ENCODE assay signal across 8 cellular contexts in genomic region chr5:80654054-80654390, GRCh38. TPM values are rescaled to one million over a fixed set of nuclear protein-coding genes. Genes with fewer than 3 reads are reported as not detected.
DNase-seq lines count a peak whose midpoint lies in the region; ATAC-seq, FAIRE-seq and TF ChIP-seq lines count a peak whose summit lies in the region.

No MANE protein-coding gene starts in this region.

- TF ChIP-seq POLR2A in testis (IDR thresholded peaks at IDR 0.05) = no peak

- FAIRE-seq in D721Med (lab: Jason Lieb, UNC) = no peak

- peak; percentile 52 for DNase-seq in activated naive CD4-positive, alpha-beta T cell treated with anti-CD3 and anti-CD28 coated beads for 36 hours
- no peak for DNase-seq in activated naive CD4-positive, alpha-beta T cell treated with Interleukin-2 at 50 U/mL for 16 hours
- DNase-seq in LoVo (ENCODE audit: low spot score) = peak; percentile 57
- peak; percentile 7 for DNase-seq in astrocyte of the hippocampus (ENCODE audit: low read depth, low spot score)
- DNase-seq in left lobe of liver (ENCODE audit: low spot score) = peak; percentile 70
- no peak for DNase-seq in testis
- DNase-seq in KG1 (lab: John Stamatoyannopoulos, UW) = no peak
- DNase-seq in D721Med (ENCODE audit: insufficient read length, low spot score) = no peak

- intact Hi-C loops in activated naive CD4-positive, alpha-beta T cell treated with anti-CD3 and anti-CD28 coated beads for 36 hours (cut with micrococcal nuclease) = loop anchor here (1.0 to 10.0 kb wide), 9 partner anchors 19 to 1419 kb away; partner anchors contain the start of genes ATG10, FAM151B and TENT2
- intact Hi-C loops in testis (cut with DNase I; ENCODE audit: low total_unique reads) = no loop called here

- peaks cover 22% of the 10 kb centered on the region for H3K4me1 Mint-ChIP-seq in activated naive CD4-positive, alpha-beta T cell treated with anti-CD3 and anti-CD28 coated beads for 36 hours (ENCODE audit: low read depth)

- peak overlapping the region; percentile 81 to 92 for H3K4me3 ChIP-seq in testis

- peak overlapping the region; percentile 90 for H3K27ac Mint-ChIP-seq in activated naive CD4-positive, alpha-beta T cell treated with anti-CD3 and anti-CD28 coated beads for 36 hours

- WGBS in testis, 2 donors = 1 to 2% methylated on average over 19 to 20 of the region's 24 CpGs

- peaks cover 29% of the 10 kb centered on the region for H3K36me3 Mint-ChIP-seq in activated naive CD4-positive, alpha-beta T cell treated with anti-CD3 and anti-CD28 coated beads for 36 hours (ENCODE audit: low read depth)

- no peaks in the 10 kb centered on the region for H3K27me3 ChIP-seq in testis

- CTCF ChIA-PET in activated naive CD4-positive, alpha-beta T cell treated with anti-CD3 and anti-CD28 coated beads for 36 hours (lab: Charles Lee) = interaction anchor here (1.2 kb wide), 1 partner anchor 13 kb away, joined by 3 read pairs; no protein-coding TSS in a partner anchor

- ATAC-seq in left lobe of liver = peak; percentile 67

- no peaks in the 10 kb centered on the region for H3K9me3 ChIP-seq in testis

- H3K4me1 ChIP-seq in testis = peaks cover 12% of the 10 kb centered on the region

- H3K27me3 Mint-ChIP-seq in activated naive CD4-positive, alpha-beta T cell treated with anti-CD3 and anti-CD28 coated beads for 36 hours (ENCODE audit: low read depth) = no peaks in the 10 kb centered on the region

- H3K9me3 Mint-ChIP-seq in activated naive CD4-positive, alpha-beta T cell treated with anti-CD3 and anti-CD28 coated beads for 36 hours = no peaks in the 10 kb centered on the region

- TF ChIP-seq CTCF in testis (IDR thresholded peaks at IDR 0.05) = no peak
- no peak for TF ChIP-seq CTCF in D721Med (IDR thresholded peaks at IDR 0.05; ENCODE audit: insufficient read depth, missing control alignments)

- H3K27ac ChIP-seq in testis = no peak overlapping the region

- no peaks in the 10 kb centered on the region for H3K36me3 ChIP-seq in testis (ENCODE audit: low read depth, missing control alignments)

- peak overlapping the region; percentile 95 for H3K4me3 Mint-ChIP-seq in activated naive CD4-positive, alpha-beta T cell treated with anti-CD3 and anti-CD28 coated beads for 36 hours

RNA-seq across cellular contexts. Expression of gene MSH3, which starts 0.4 kb away (rescaled TPM):
- 10 to 100 TPM; 25.1 to 25.8 TPM for total RNA-seq in activated naive CD4-positive, alpha-beta T cell treated with anti-CD3 and anti-CD28 coated beads for 36 hours
- total RNA-seq in left lobe of liver = 12.3 TPM
- 10 to 100 TPM; 16.6 to 17.7 TPM for total RNA-seq in testis
- 7.6 TPM for polyA plus RNA-seq in testis (ENCODE audit: insufficient read depth, low read depth, low replicate concordance)

RNA-seq across cellular contexts. Expression of gene DHFR, which starts 0.8 kb away (rescaled TPM):
- total RNA-seq in activated naive CD4-positive, alpha-beta T cell treated with anti-CD3 and anti-CD28 coated beads for 36 hours = 100 to 1,000 TPM; 107 to 112 TPM
- total RNA-seq in left lobe of liver = 23.1 TPM
- 10 to 100 TPM; 16.8 to 18.0 TPM for total RNA-seq in testis
- 35.2 TPM for polyA plus RNA-seq in testis (ENCODE audit: insufficient read depth, low read depth, low replicate concordance)

Comparison
In these comparisons a context has a peak if more than half of its experiments do, and no peak if none do; other contexts are left out.
1. DNase-seq: peak in activated naive CD4-positive, alpha-beta T cell treated with anti-CD3 and anti-CD28 coated beads for 36 hours (single experiment), LoVo (single experiment), astrocyte of the hippocampus (single experiment) and left lobe of liver (single experiment); none in activated naive CD4-positive, alpha-beta T cell treated with Interleukin-2 at 50 U/mL for 16 hours (single experiment), testis (single experiment), KG1 (single experiment) and D721Med (single experiment).